Comparison of ENCODE assay signal across 8 cellular contexts in genomic region chr2:216114476-216115223, GRCh38. TPM values are rescaled to one million over a fixed set of nuclear protein-coding genes. Genes with fewer than 3 reads are reported as not detected.
DNase-seq lines count a peak whose midpoint lies in the region; ATAC-seq, FAIRE-seq and TF ChIP-seq lines count a peak whose summit lies in the region.

No MANE protein-coding gene starts in this region.

- H3K9me3 ChIP-seq in ES-I3 (ENCODE audit: control insufficient read depth, insufficient read depth, low read length) = no peaks in the 10 kb centered on the region
- H3K9me3 ChIP-seq in MM.1S (replicated peaks; ENCODE audit: insufficient read depth, low read length) = no peaks in the 10 kb centered on the region
- H3K9me3 ChIP-seq in neural progenitor cell (ENCODE audit: low read depth) = no peaks in the 10 kb centered on the region
- H3K9me3 ChIP-seq in stomach smooth muscle (ENCODE audit: control insufficient read depth in 2 of 2, low read length in 2 of 2) = no peaks in the 10 kb centered on the region

- H3K4me3 ChIP-seq in MM.1S (ENCODE audit: low read length) (peak overlapping the region; percentile 53), neural progenitor cell (peak overlapping the region; percentile 37), stomach smooth muscle (ENCODE audit: low read length in 2 of 2) (peak overlapping the region; percentile 61 to 79)

- DNase-seq in H54 (ENCODE audit: insufficient read length, low spot score) (peak; percentile 81), MM.1S (peak; percentile 97), SIG-M5 (lab: John Stamatoyannopoulos, UW) (peak; percentile 90), foreskin keratinocyte (peak; percentile 85 to 94), neural progenitor cell (ENCODE audit: low spot score) (peak; percentile 100)
- peak; percentile 94 for DNase-seq in activated gamma-delta T cell treated with anti-CD3 and anti-CD28 coated beads, Interleukin-2, amount 50 U/mL, for 16 hours (ENCODE audit: low read depth)

- H3K79me2 ChIP-seq in MM.1S (ENCODE audit: low read length) (peaks cover 88% of the 10 kb centered on the region), neural progenitor cell (ENCODE audit: low read depth) (peaks cover 90% of the 10 kb centered on the region)

- H3K36me3 ChIP-seq in ES-I3 (ENCODE audit: insufficient read depth, low read length) = peaks cover 67% of the 10 kb centered on the region
- H3K36me3 ChIP-seq in MM.1S (replicated peaks; ENCODE audit: insufficient read depth, low read length) = peaks cover 28% of the 10 kb centered on the region
- H3K36me3 ChIP-seq in neural progenitor cell = peaks cover 26% of the 10 kb centered on the region
- peaks cover 33 to 53% of the 10 kb centered on the region in 2 donors for H3K36me3 ChIP-seq in stomach smooth muscle (ENCODE audit: control insufficient read depth in 2 of 2, insufficient read depth in 2 of 2, low read length in 2 of 2)

- H4K20me1 ChIP-seq in MM.1S (ENCODE audit: insufficient read depth, low read length) (0 out of 2 replicates have a peak, but pooled peaks cover 7% of the 10 kb centered on the region), neural progenitor cell (ENCODE audit: low read depth) (peaks cover 45% of the 10 kb centered on the region)

- peaks cover 81% of the 10 kb centered on the region for H3K4me1 Mint-ChIP-seq in neural progenitor cell

- TF ChIP-seq POLR2A in H54 (IDR thresholded peaks at IDR 0.05; ENCODE audit: low read depth, low read length) = no peak

- peaks cover 38% of the 10 kb centered on the region for H3K36me3 Mint-ChIP-seq in neural progenitor cell

- TF ChIP-seq CTCF in MM.1S (IDR thresholded peaks at IDR 0.05; ENCODE audit: low read length) (peak; percentile 83), foreskin keratinocyte (conservative IDR thresholded peaks at IDR 0.05) (peak; percentile 99), neural progenitor cell (IDR thresholded peaks at IDR 0.05) (peak; percentile 88)

- H3K9ac ChIP-seq in ES-I3 (ENCODE audit: low read depth, low read length) = peak overlapping the region; percentile 89
- peak overlapping the region; percentile 45 for H3K9ac ChIP-seq in MM.1S (ENCODE audit: low read length)
- peak overlapping the region; percentile 80 for H3K9ac ChIP-seq in neural progenitor cell
- peak overlapping the region; percentile 47 to 72 for H3K9ac ChIP-seq in stomach smooth muscle (ENCODE audit: low read length in 2 of 2)

- H3K4me1 ChIP-seq in ES-I3 (ENCODE audit: insufficient read depth, low read length) (peaks cover 9% of the 10 kb centered on the region; the same call in 1 of the 2 replicates), MM.1S (ENCODE audit: low read length) (peaks cover 43% of the 10 kb centered on the region), foreskin keratinocyte (peaks cover 7% of the 10 kb centered on the region), neural progenitor cell (peaks cover 78% of the 10 kb centered on the region), stomach smooth muscle (ENCODE audit: control insufficient read depth, insufficient read depth, low read length) (peaks cover 7% of the 10 kb centered on the region)

- peak overlapping the region; percentile 98 for H3K27ac Mint-ChIP-seq in neural progenitor cell

- peaks cover 7% of the 10 kb centered on the region for H3K27me3 Mint-ChIP-seq in neural progenitor cell (ENCODE audit: insufficient read depth, low read depth)

- no peak overlapping the region for H2AFZ ChIP-seq in MM.1S (ENCODE audit: low read length)
- peak overlapping the region; percentile 55 for H2AFZ ChIP-seq in neural progenitor cell (replicated peaks)

- no peaks in the 10 kb centered on the region for H3K9me2 ChIP-seq in MM.1S (replicated peaks; ENCODE audit: insufficient read depth, low read length)

- peak overlapping the region; percentile 77 for H3K4me3 Mint-ChIP-seq in neural progenitor cell

- H3K4me2 ChIP-seq in MM.1S (ENCODE audit: low read depth, low read length) (peak overlapping the region; percentile 88), neural progenitor cell (peak overlapping the region; percentile 70)

- peak overlapping the region; percentile 97 for H3K27ac ChIP-seq in MM.1S (ENCODE audit: low read length)
- H3K27ac ChIP-seq in foreskin keratinocyte = peak overlapping the region; percentile 94
- peak overlapping the region; percentile 96 for H3K27ac ChIP-seq in neural progenitor cell
- H3K27ac ChIP-seq in stomach smooth muscle (ENCODE audit: low read length) = peak overlapping the region; percentile 61

- no peaks in the 10 kb centered on the region for H3K9me3 Mint-ChIP-seq in neural progenitor cell

- FAIRE-seq in H54 (lab: Jason Lieb, UNC) = peak; percentile 97

- H3K27me3 ChIP-seq in MM.1S (replicated peaks; ENCODE audit: insufficient read depth, low read length) = no peaks in the 10 kb centered on the region
- no peaks in the 10 kb centered on the region for H3K27me3 ChIP-seq in foreskin keratinocyte
- H3K27me3 ChIP-seq in neural progenitor cell = no peaks in the 10 kb centered on the region
- no peaks in the 10 kb centered on the region for H3K27me3 ChIP-seq in stomach smooth muscle (ENCODE audit: control insufficient read depth in 1 of 2, insufficient read depth in 2 of 2, low read length in 2 of 2)

- ATAC-seq in foreskin keratinocyte = peak; percentile 95

- H3F3A ChIP-seq in MM.1S (ENCODE audit: insufficient read depth, low read length) (peaks cover 48% of the 10 kb centered on the region), neural progenitor cell (ENCODE audit: low read depth) (peaks cover 84% of the 10 kb centered on the region)

RNA-seq across cellular contexts. Expression of gene XRCC5, which starts 5.5 kb away (rescaled TPM):
- total RNA-seq in foreskin keratinocyte (290 and 298 TPM in 2 replicates), neural progenitor cell (ENCODE audit: low replicate concordance) (585 and 807 TPM in 2 replicates)
- polyA plus RNA-seq in foreskin keratinocyte = 161 and 180 TPM in 2 replicates

RNA-seq across cellular contexts. Expression of gene TMEM169, which starts 32.9 kb away (rescaled TPM):
- total RNA-seq in foreskin keratinocyte (0.11 TPM in 1 of 2 replicates, not detected in the other), neural progenitor cell (ENCODE audit: low replicate concordance) (17.9 and 19.6 TPM in 2 replicates)
- 0.04 TPM in 2 replicates for polyA plus RNA-seq in foreskin keratinocyte

RNA-seq across cellular contexts. Expression of gene PECR, which starts 33.0 kb away (rescaled TPM):
- 8.1 and 8.6 TPM in 2 replicates for total RNA-seq in foreskin keratinocyte
- polyA plus RNA-seq in foreskin keratinocyte = 6.4 and 8.0 TPM in 2 replicates
- 14.8 and 21.2 TPM in 2 replicates for total RNA-seq in neural progenitor cell (ENCODE audit: low replicate concordance)

Comparison
In these comparisons a context has a peak if more than half of its experiments do, and no peak if none do; other contexts are left out.
1. Peak in every context shown above with its lines: DNase-seq, ATAC-seq, H3K4me3 ChIP-seq and H3K27ac ChIP-seq.
2. RNA of gene TMEM169, which starts 32.9 kb away (total RNA-seq): 17.9 to 19.6 TPM in neural progenitor cell; 0.11 TPM in foreskin keratinocyte; every median in the first group is over 10 times any median in the second.